30 cellular contexts compared by ENCODE assay signal in genomic region chr11:2409701-2410468, GRCh38. TPM values are rescaled to one million over a fixed set of nuclear protein-coding genes. Genes with fewer than 3 reads are reported as not detected.
DNase-seq lines count a peak whose midpoint lies in the region; ATAC-seq and TF ChIP-seq lines count a peak whose summit lies in the region.
"Had no signal": no experiment of that assay in that cellular context is flagged by ENCODE, and none has a peak within 500 bp of the region (broad histone marks: within the 10 kb centered on the region; RNA-seq: fewer than 3 reads in every experiment).

No MANE protein-coding gene starts in this region.

- peaks cover 37% of the 10 kb centered on the region for H3K4me1 ChIP-seq in BLaER1
- H3K4me1 ChIP-seq: colonic mucosa, parathyroid adenoma, upper lobe of left lung had no signal

- H3K36me3 Mint-ChIP-seq in nephron (ENCODE audit: low read depth) (no peaks in the 10 kb centered on the region), natural killer cell (no peaks in the 10 kb centered on the region)
- H3K36me3 Mint-ChIP-seq: activated naive CD4-positive, alpha-beta T cell treated with anti-CD3 and anti-CD28 coated beads, Interleukin-2, amount 50 U/mL, for 72 hours; naive thymus-derived CD8-positive, alpha-beta T cell had no signal

- H3K9me3 ChIP-seq in BLaER1 (no peaks in the 10 kb centered on the region), SK-N-MC (ENCODE audit: low read depth, low read length) (no peaks in the 10 kb centered on the region)
- H3K9me3 ChIP-seq: colonic mucosa, upper lobe of left lung had no signal

- no peaks in the 10 kb centered on the region for H4K20me1 ChIP-seq in BLaER1

- H3K27me3 Mint-ChIP-seq in nephron (ENCODE audit: low read depth) (no peaks in the 10 kb centered on the region), natural killer cell (ENCODE audit: low read depth in 2 of 2) (no peaks in the 10 kb centered on the region)
- H3K27me3 Mint-ChIP-seq: activated CD4-positive, alpha-beta T cell treated with anti-CD3 and anti-CD28 coated beads for 36 hours; naive thymus-derived CD8-positive, alpha-beta T cell had no signal

- H3K27ac Mint-ChIP-seq in nephron (peak overlapping the region; percentile 99 to 100 (median 99)), natural killer cell (no peak overlapping the region)
- H3K27ac Mint-ChIP-seq: activated CD4-positive, alpha-beta T cell treated with anti-CD3 and anti-CD28 coated beads for 36 hours; activated CD8-positive, alpha-beta T cell treated with anti-CD3 and anti-CD28 coated beads, Interleukin-2, amount 10 ng/mL, durations not matched to agents 7 days and 5 days; activated naive CD4-positive, alpha-beta T cell treated with anti-CD3 and anti-CD28 coated beads, Interleukin-2, amount 50 U/mL, for 72 hours; T-helper 2 cell treated with Interferon-gamma antibody and Interleukin-4, amounts not matched to agents 5 μg/mL and 100 μg/mL, for 36 hours had no signal

- no peaks in the 10 kb centered on the region for H3K9me3 Mint-ChIP-seq in nephron
- H3K9me3 Mint-ChIP-seq in natural killer cell, result no peaks in the 10 kb centered on the region
- H3K9me3 Mint-ChIP-seq: activated naive CD4-positive, alpha-beta T cell treated with anti-CD3 and anti-CD28 coated beads, Interleukin-2, amount 50 U/mL, for 72 hours; naive thymus-derived CD8-positive, alpha-beta T cell; stimulated activated effector memory CD8-positive, alpha-beta T cell treated with anti-CD3 and anti-CD28 coated beads, Interleukin-12 subunit alpha, Interleukin-12 subunit beta, amount 100 ng/mL, for 72 hours; T-helper 2 cell treated with Interferon-gamma antibody and Interleukin-4, amounts not matched to agents 5 μg/mL and 100 μg/mL, for 36 hours had no signal

- H3K4me3 Mint-ChIP-seq in nephron (peak overlapping the region in 1 of 3 experiments; percentile 39), natural killer cell (no peak overlapping the region)
- H3K4me3 Mint-ChIP-seq: activated CD4-positive, alpha-beta T cell treated with anti-CD3 and anti-CD28 coated beads for 36 hours; activated CD8-positive, alpha-beta T cell treated with anti-CD3 and anti-CD28 coated beads, Interleukin-2, amount 10 ng/mL, durations not matched to agents 7 days and 5 days; naive thymus-derived CD8-positive, alpha-beta T cell; stimulated activated effector memory CD8-positive, alpha-beta T cell treated with anti-CD3 and anti-CD28 coated beads, Interleukin-12 subunit alpha, Interleukin-12 subunit beta, amount 100 ng/mL, for 72 hours; T-helper 2 cell treated with Interferon-gamma antibody and Interleukin-4, amounts not matched to agents 5 μg/mL and 100 μg/mL, for 36 hours had no signal

- no peak for TF ChIP-seq CTCF in nephron (IDR thresholded peaks at IDR 0.05; ENCODE audit: unreplicated experiment in 3 of 3)
- no peak for TF ChIP-seq CTCF in natural killer cell (IDR thresholded peaks at IDR 0.05)

- H3K4me2 ChIP-seq in BLaER1, result peak overlapping the region; percentile 91

- ATAC-seq in natural killer cell (no peak), HG02571 (IDR thresholded peaks at IDR 0.05; ENCODE audit: unreplicated experiment) (no peak)
- ATAC-seq: activated CD4-positive, alpha-beta T cell treated with anti-CD3 and anti-CD28 coated beads for 36 hours; activated CD8-positive, alpha-beta T cell treated with anti-CD3 and anti-CD28 coated beads, Interleukin-2, amount 10 ng/mL, durations not matched to agents 7 days and 5 days; activated naive CD4-positive, alpha-beta T cell treated with anti-CD3 and anti-CD28 coated beads, Interleukin-2, amount 50 U/mL, for 72 hours; naive thymus-derived CD8-positive, alpha-beta T cell; sciatic nerve; stimulated activated effector memory CD8-positive, alpha-beta T cell treated with anti-CD3 and anti-CD28 coated beads, Interleukin-12 subunit alpha, Interleukin-12 subunit beta, amount 100 ng/mL, for 72 hours had no signal

- H3K4me3 ChIP-seq in BLaER1, result 0 out of 2 replicates have a peak overlapping the region, but pooled peaks have one; percentile 17
- no peak overlapping the region for H3K4me3 ChIP-seq in SK-N-MC
- H3K4me3 ChIP-seq: colonic mucosa, upper lobe of left lung had no signal

- H3K9ac ChIP-seq in BLaER1 (peak overlapping the region; percentile 32; the same call in 1 of the 2 replicates), SK-N-MC (ENCODE audit: insufficient read length) (peak overlapping the region; percentile 51)
- H3K9ac ChIP-seq: parathyroid adenoma had no signal

- intact Hi-C loops in natural killer cell (cut with micrococcal nuclease), result no loop called here

- H3K4me1 Mint-ChIP-seq in nephron (peaks cover 15% of the 10 kb centered on the region), natural killer cell (no peaks in the 10 kb centered on the region)
- H3K4me1 Mint-ChIP-seq: activated CD4-positive, alpha-beta T cell treated with anti-CD3 and anti-CD28 coated beads for 36 hours; naive thymus-derived CD8-positive, alpha-beta T cell; stimulated activated effector memory CD8-positive, alpha-beta T cell treated with anti-CD3 and anti-CD28 coated beads, Interleukin-12 subunit alpha, Interleukin-12 subunit beta, amount 100 ng/mL, for 72 hours had no signal

- H3K36me3 ChIP-seq in BLaER1 (peaks cover 2% of the 10 kb centered on the region; the same call in 1 of the 2 replicates), SK-N-MC (ENCODE audit: insufficient read depth, low read length) (no peaks in the 10 kb centered on the region)
- H3K36me3 ChIP-seq: colonic mucosa, upper lobe of left lung had no signal

- H3K27ac ChIP-seq in BLaER1 (peak overlapping the region; percentile 52), SK-N-MC (no peak overlapping the region)
- H3K27ac ChIP-seq: colonic mucosa, parathyroid adenoma, upper lobe of left lung had no signal

- DNase-seq in SK-N-MC (ENCODE audit: low read depth, low spot score) (no peak), natural killer cell (no peak), NOMO-1 treated with dmso at 0.1 percent for 144 hours (lab: John Stamatoyannopoulos, UW; ENCODE audit: unreplicated experiment) (no peak)
- DNase-seq: activated CD4-positive, alpha-beta T cell treated with anti-CD3 and anti-CD28 coated beads for 36 hours; activated CD8-positive, alpha-beta T cell treated with anti-CD3 and anti-CD28 coated beads, Interleukin-2, amount 10 ng/mL, durations not matched to agents 7 days and 5 days; anterior cingulate cortex; colonic mucosa; DMS53; effector CD8-positive, alpha-beta T cell; GDM1; islet precursor cell; naive thymus-derived CD8-positive, alpha-beta T cell; NCI-H1417 treated with DMSO at 0.1 percent for 48 hours; NCI-H2107; NCI-H774; stimulated activated CD4-positive, alpha-beta T cell treated with anti-CD3 and anti-CD28 coated beads, Interleukin-4, amount 100 ng/mL, for 24 hours had no signal

- H3K27me3 ChIP-seq in BLaER1, result peaks cover 26% of the 10 kb centered on the region
- H3K27me3 ChIP-seq: colonic mucosa had no signal

RNA-seq across cellular contexts. Expression of gene TSSC4, which starts 9.3 kb away (rescaled TPM):
- total RNA-seq in natural killer cell, result 10 to 100 TPM; 52.8 to 67.9 (median 59.3) TPM

RNA-seq across cellular contexts. Expression of gene CD81, which starts 32.8 kb away (rescaled TPM):
- 100 to 1,000 TPM; 263 to 292 (median 263) TPM for total RNA-seq in natural killer cell

RNA-seq across cellular contexts. Expression of gene TRPM5, which starts 34.4 kb away (rescaled TPM):
- total RNA-seq in natural killer cell, result not detected
- total RNA-seq: activated CD8-positive, alpha-beta T cell treated with anti-CD3 and anti-CD28 coated beads, Interleukin-2, amount 10 ng/mL, durations not matched to agents 7 days and 5 days; activated naive CD4-positive, alpha-beta T cell treated with anti-CD3 and anti-CD28 coated beads, Interleukin-2, amount 50 U/mL, for 72 hours; bronchial epithelial cell; epithelial cell of proximal tubule; M059J; OCI-LY7; sciatic nerve; subcutaneous adipose tissue; upper lobe of left lung had no signal

RNA-seq across cellular contexts. Expression of gene KCNQ1, which starts 34.9 kb away (rescaled TPM):
- 1 to 10 TPM; 1.9 to 7.8 (median 3.3) TPM for total RNA-seq in natural killer cell
- total RNA-seq: M059J had no signal

Comparison
In these comparisons a context has a peak if more than half of its experiments do, and no peak if none do; other contexts are left out.
1. H3K27ac Mint-ChIP-seq: peak in nephron (3 of 3); none in natural killer cell (0 of 2).